Comparison of ENCODE assay signal across 17 cellular contexts in the genomic region with DNA sequence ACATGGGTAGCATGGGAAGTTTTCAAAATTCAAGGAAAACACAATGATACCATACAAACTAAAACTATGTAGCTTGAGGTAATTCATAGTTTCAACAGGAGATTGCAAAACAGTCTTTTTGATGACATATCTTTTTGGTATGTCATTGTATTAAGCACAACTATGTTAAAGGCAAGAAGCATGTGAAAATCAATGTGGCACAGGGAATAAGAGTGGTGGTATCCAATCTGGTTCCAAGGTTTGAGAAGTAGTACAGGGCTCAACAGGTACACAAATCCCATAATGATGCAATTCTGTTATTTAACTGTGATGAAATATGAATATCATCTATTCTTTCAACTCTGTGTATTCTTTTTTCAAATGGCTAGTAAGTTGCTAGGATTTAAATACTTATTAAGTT. TPM values are rescaled to one million over a fixed set of nuclear protein-coding genes. Genes with fewer than 3 reads are reported as not detected.
DNase-seq lines count a peak whose midpoint lies in the region; ATAC-seq, FAIRE-seq and TF ChIP-seq lines count a peak whose summit lies in the region.
"Had no signal": no experiment of that assay in that cellular context is flagged by ENCODE, and none has a peak within 500 bp of the region (broad histone marks: within the 10 kb centered on the region; RNA-seq: fewer than 3 reads in every experiment).

No MANE protein-coding gene starts in this region.

- no peak for FAIRE-seq in K562 (lab: Jason Lieb, UNC)

- no peak overlapping the region for H3K4me3 ChIP-seq in K562
- H3K4me3 ChIP-seq in effector memory CD4-positive, alpha-beta T cell (ENCODE audit: insufficient read depth, low read depth, low read length, poor library complexity, severe bottlenecking), result no peak overlapping the region
- H3K4me3 ChIP-seq: BLaER1 treated with 17β-estradiol and CSF1 and Interleukin-3, amounts not matched to agents 10 nM and 100 nM; heart right ventricle had no signal

- intact Hi-C loops in K562 (cut with micrococcal nuclease), result loop anchor here (10.0 kb wide), 1 partner anchor 1144 kb away; no protein-coding TSS in a partner anchor

- POLR2A ChIA-PET in K562 (lab: Yijun Ruan, JAX), result interaction anchor here (0.7 kb wide), 1 partner anchor 584 kb away, joined by 3 read pairs; no protein-coding TSS in a partner anchor

- no peaks in the 10 kb centered on the region for H3K79me2 ChIP-seq in K562 (ENCODE audit: control insufficient read depth, insufficient read depth, low read length)

- in situ Hi-C loops in K562 (cut with MboI), result loop anchor here (25.0 kb wide), 1 partner anchor 1157 kb away; no protein-coding TSS in a partner anchor

- no peaks in the 10 kb centered on the region for H3K9me3 ChIP-seq in K562 (replicated peaks; ENCODE audit: control insufficient read depth, insufficient read depth, low read depth, low read length)
- no peaks in the 10 kb centered on the region for H3K9me3 ChIP-seq in effector memory CD4-positive, alpha-beta T cell (ENCODE audit: control insufficient read depth, low read length)
- H3K9me3 ChIP-seq: BLaER1 treated with 17β-estradiol and CSF1 and Interleukin-3, amounts not matched to agents 10 nM and 100 nM; heart right ventricle had no signal

- no peak for TF ChIP-seq RAD21 in K562 (CRISPR knock-in tag; conservative IDR thresholded peaks at IDR 0.05 in 1 of 2, IDR thresholded peaks at IDR 0.05 in 1 of 2)

- no peak overlapping the region for H3K9ac ChIP-seq in K562 (ENCODE audit: insufficient read depth in 1 of 2, low read depth in 2 of 2, low read length in 2 of 2)
- H3K9ac ChIP-seq: BLaER1 treated with 17β-estradiol and CSF1 and Interleukin-3, amounts not matched to agents 10 nM and 100 nM; KMS-11 had no signal

- DNase-seq in AML-193 (lab: John Stamatoyannopoulos, UW) (peak; percentile 19 to 42), MV-4-11 (lab: John Stamatoyannopoulos, UW) (peak; percentile 8), K562 (ENCODE audit: extremely low read depth in 1 of 4, low spot score in 3 of 4) (no peak), hepatic stellate cell (ENCODE audit: low spot score) (peak; percentile 21), retina (no peak), GM19240 (ENCODE audit: insufficient read length, low spot score) (no peak)
- no peak for DNase-seq in effector memory CD4-positive, alpha-beta T cell
- DNase-seq: heart right ventricle; left ventricle myocardium superior; NCI-H2107; nephron progenitor cell; NK-92 treated with Interleukin-12 subunit alpha and Interleukin-12 subunit beta, amount 100 ng/mL, for 24 hours; right cardiac atrium; stimulated activated naive CD8-positive, alpha-beta T cell treated with anti-CD3 and anti-CD28 coated beads, Interleukin-15, amount 100 ng/mL, for 72 hours had no signal

- H3K4me1 ChIP-seq in K562 (replicated peaks in 1 of 2; ENCODE audit: control insufficient read depth in 2 of 2, insufficient read depth in 2 of 2, low read length in 2 of 2), result no peaks in the 10 kb centered on the region
- no peaks in the 10 kb centered on the region for H3K4me1 ChIP-seq in effector memory CD4-positive, alpha-beta T cell (ENCODE audit: control insufficient read depth, insufficient read depth, low read length, poor library complexity, severe bottlenecking)
- H3K4me1 ChIP-seq: BLaER1 treated with 17β-estradiol and CSF1 and Interleukin-3, amounts not matched to agents 10 nM and 100 nM had no signal

- no peak overlapping the region for H3K27ac ChIP-seq in K562 (ENCODE audit: extremely low read depth, low read depth, low read length)
- no peak overlapping the region for H3K27ac ChIP-seq in effector memory CD4-positive, alpha-beta T cell (ENCODE audit: insufficient read depth, low read length, poor library complexity, severe bottlenecking)
- H3K27ac ChIP-seq: BLaER1 treated with 17β-estradiol and CSF1 and Interleukin-3, amounts not matched to agents 10 nM and 100 nM; heart right ventricle; KMS-11 had no signal

- no peak for TF ChIP-seq POLR2A in K562 (conservative IDR thresholded peaks at IDR 0.05)

- H3K36me3 ChIP-seq in K562 (ENCODE audit: control insufficient read depth, insufficient read depth, low read length), result no peaks in the 10 kb centered on the region
- no peaks in the 10 kb centered on the region for H3K36me3 ChIP-seq in effector memory CD4-positive, alpha-beta T cell (ENCODE audit: control insufficient read depth, insufficient read depth, low read length)
- H3K36me3 ChIP-seq: BLaER1 treated with 17β-estradiol and CSF1 and Interleukin-3, amounts not matched to agents 10 nM and 100 nM; heart right ventricle had no signal

- no peak for TF ChIP-seq CTCF in K562 (IDR thresholded peaks at IDR 0.05 in 2 of 3, conservative IDR thresholded peaks at IDR 0.05 in 1 of 3; ENCODE audit: insufficient read depth in 2 of 3, low read depth in 1 of 3, low read length in 3 of 3)

- peaks cover 11 to 15% of the 10 kb centered on the region in 2 experiments; a peak in 4 of 5 replicates for H3K27me3 ChIP-seq in K562 (ENCODE audit: control insufficient read depth in 2 of 2, insufficient read depth in 2 of 2, low read length in 2 of 2)
- no peaks in the 10 kb centered on the region for H3K27me3 ChIP-seq in effector memory CD4-positive, alpha-beta T cell (replicated peaks; ENCODE audit: control insufficient read depth, insufficient read depth, low read length, poor library complexity, severe bottlenecking)
- H3K27me3 ChIP-seq: BLaER1 treated with 17β-estradiol and CSF1 and Interleukin-3, amounts not matched to agents 10 nM and 100 nM had no signal

- CTCF ChIA-PET in K562 (lab: Yijun Ruan, JAX; ENCODE audit: low intra/inter-chr PET ratio), result no interaction called here

- H3K9me1 ChIP-seq in K562 (ENCODE audit: control insufficient read depth, insufficient read depth, low read length), result no peaks in the 10 kb centered on the region

- H3K4me2 ChIP-seq in K562 (ENCODE audit: insufficient read depth, low read length), result no peak overlapping the region
- H3K4me2 ChIP-seq: BLaER1 treated with 17β-estradiol and CSF1 and Interleukin-3, amounts not matched to agents 10 nM and 100 nM; KMS-11 had no signal

- no TSS peak for BruUV-seq in K562 (replicated peaks; lab: Mats Ljungman, UMichigan)

- H2AFZ ChIP-seq in K562 (ENCODE audit: low read depth, low read length), result no peak overlapping the region

- ATAC-seq in K562, result no peak
- ATAC-seq in HG03439 (IDR thresholded peaks at IDR 0.05; ENCODE audit: unreplicated experiment), result no peak
- ATAC-seq: heart right ventricle; left ventricle myocardium superior; right cardiac atrium; stimulated activated naive CD8-positive, alpha-beta T cell treated with anti-CD3 and anti-CD28 coated beads, Interleukin-15, amount 100 ng/mL, for 72 hours had no signal

- TF ChIP-seq EP300 in K562 (IDR thresholded peaks at IDR 0.05; ENCODE audit: low read length), result no peak

- no peaks in the 10 kb centered on the region for H4K20me1 ChIP-seq in K562 (replicated peaks; ENCODE audit: control insufficient read depth, insufficient read depth, low read length)
- H4K20me1 ChIP-seq: BLaER1 treated with 17β-estradiol and CSF1 and Interleukin-3, amounts not matched to agents 10 nM and 100 nM had no signal

TF ChIP-seq in K562, 482 proteins besides CTCF, POLR2A, EP300 and RAD21 (continues in another document):
- TF ChIP-seq CEBPG (CRISPR knock-in tag; IDR thresholded peaks at IDR 0.05) (no peak), CEBPG (tag; conservative IDR thresholded peaks at IDR 0.05 in 1 of 2, IDR thresholded peaks at IDR 0.05 in 1 of 2) (peak; percentile 38 to 58; a peak in 3 of 4 replicates), KLF6 (CRISPR knock-in tag; IDR thresholded peaks at IDR 0.05; ENCODE audit: borderline replicate concordance) (no peak)

RNA-seq across cellular contexts. Expression of a gene that starts 16.4 kb away (rescaled TPM):
- 0.76 and 1.6 TPM in 2 replicates for total RNA-seq in K562 (2011; cell fraction: chromatin; rRNA removed; ENCODE audit: low replicate concordance)
- 1.2 and 1.5 TPM in 2 replicates for total RNA-seq in K562 (2011; cell fraction: nucleolus; rRNA removed)
- total RNA-seq in K562 (2011; cell fraction: nucleoplasm; rRNA removed), result 1.8 and 2.1 TPM in 2 replicates
- total RNA-seq in K562 (2014; rRNA removed), result 0.86 and 1.7 TPM in 2 replicates
- total RNA-seq in K562 (2014; rRNA removed; fragmentation: Illumina TruSeq; extraction: Trizol), result 0.15 and 0.29 TPM in 2 replicates
- 0.51 and 0.64 TPM in 2 replicates for total RNA-seq in K562 (2015; rRNA removed; fragmentation: Illumina TruSeq; extraction: Trizol)
- 3.6 and 4.3 TPM in 2 replicates for total RNA-seq in K562 (2021)
- polyA plus RNA-seq in K562 (2011; rRNA removed), result 0.14 and 0.31 TPM in 2 replicates
- polyA plus RNA-seq in K562 (2011; cell fraction: cytosol; rRNA removed), result 0.13 and 0.67 TPM in 2 replicates
- polyA plus RNA-seq in K562 (2011; cell fraction: nucleus; rRNA removed), result 0.83 and 1.8 TPM in 2 replicates
- polyA plus RNA-seq in K562 (2012), result 2.1 and 9.9 TPM in 2 replicates
- polyA plus RNA-seq in K562 (2014; fragmentation: Illumina TruSeq; extraction: Trizol), result 1.4 and 2.0 TPM in 2 replicates
- polyA plus RNA-seq in K562 (2014; fragmentation: Nextera tagmentation; extraction: Ambion mirVana), result 1 to 10 TPM in 1 of 2 experiments, under 1 TPM in 1; 0.49 to 2.1 TPM
- 2.0 and 2.9 TPM in 2 replicates for polyA plus RNA-seq in K562 (2014; rRNA removed)
- polyA minus RNA-seq in K562 (2011; rRNA and poly(A)+ RNA removed), result not detected in 2 replicates
- 0.48 and 1.0 TPM in 2 replicates for polyA minus RNA-seq in K562 (2011; cell fraction: cytosol; rRNA and poly(A)+ RNA removed)
- 0.44 and 0.54 TPM in 2 replicates for polyA minus RNA-seq in K562 (2011; cell fraction: nucleus; rRNA and poly(A)+ RNA removed)
- total RNA-seq: left ventricle myocardium superior, right cardiac atrium had no signal
- polyA plus RNA-seq: heart right ventricle, right cardiac atrium had no signal

RNA-seq across cellular contexts. Expression of a gene that starts 33.8 kb away (rescaled TPM):
- 20.0 and 37.1 TPM in 2 replicates for total RNA-seq in K562 (2011; cell fraction: chromatin; rRNA removed; ENCODE audit: low replicate concordance)
- total RNA-seq in K562 (2011; cell fraction: nucleolus; rRNA removed), result 24.7 and 25.5 TPM in 2 replicates
- total RNA-seq in K562 (2011; cell fraction: nucleoplasm; rRNA removed), result 16.4 and 21.0 TPM in 2 replicates
- total RNA-seq in K562 (2014; rRNA removed), result 9.6 and 11.1 TPM in 2 replicates
- 5.4 and 6.3 TPM in 2 replicates for total RNA-seq in K562 (2014; rRNA removed; fragmentation: Illumina TruSeq; extraction: Trizol)
- 9.8 and 9.9 TPM in 2 replicates for total RNA-seq in K562 (2015; rRNA removed; fragmentation: Illumina TruSeq; extraction: Trizol)
- 16.1 and 19.0 TPM in 2 replicates for total RNA-seq in K562 (2021)
- 8.0 and 13.5 TPM in 2 replicates for polyA plus RNA-seq in K562 (2011; rRNA removed)
- 12.3 and 14.0 TPM in 2 replicates for polyA plus RNA-seq in K562 (2011; cell fraction: cytosol; rRNA removed)
- polyA plus RNA-seq in K562 (2011; cell fraction: nucleus; rRNA removed), result 69.1 and 75.6 TPM in 2 replicates
- polyA plus RNA-seq in K562 (2012), result 12.3 and 39.4 TPM in 2 replicates
- 13.6 and 15.6 TPM in 2 replicates for polyA plus RNA-seq in K562 (2014; fragmentation: Illumina TruSeq; extraction: Trizol)
- polyA plus RNA-seq in K562 (2014; fragmentation: Nextera tagmentation; extraction: Ambion mirVana), result 1 to 10 TPM; 1.9 to 2.0 TPM
- 26.2 and 26.5 TPM in 2 replicates for polyA plus RNA-seq in K562 (2014; rRNA removed)
- 2.3 and 4.3 TPM in 2 replicates for polyA minus RNA-seq in K562 (2011; rRNA and poly(A)+ RNA removed)
- polyA minus RNA-seq in K562 (2011; cell fraction: cytosol; rRNA and poly(A)+ RNA removed), result 4.1 and 9.0 TPM in 2 replicates
- 13.7 and 28.1 TPM in 2 replicates for polyA minus RNA-seq in K562 (2011; cell fraction: nucleus; rRNA and poly(A)+ RNA removed)
- total RNA-seq: left ventricle myocardium superior had no signal

Comparison
In these comparisons a context has a peak if more than half of its experiments do, and no peak if none do; other contexts are left out.
1. DNase-seq: peak in AML-193 (2 of 2), MV-4-11 (single experiment) and hepatic stellate cell (single experiment); none in K562 (0 of 4), effector memory CD4-positive, alpha-beta T cell (0 of 3), retina (single experiment) and GM19240 (single experiment).